16 cellular contexts compared by ENCODE assay signal in genomic region chr3:60703956-60704736, GRCh38.
DNase-seq lines count a peak whose midpoint lies in the region; ATAC-seq and TF ChIP-seq lines count a peak whose summit lies in the region.
"Had no signal": no experiment of that assay in that cellular context is flagged by ENCODE, and none has a peak within 500 bp of the region (broad histone marks: within the 10 kb centered on the region; RNA-seq: fewer than 3 reads in every experiment).

No MANE protein-coding gene starts in this region.

- no peak for TF ChIP-seq CTCF in AG09309 (IDR thresholded peaks at IDR 0.05; ENCODE audit: control insufficient read depth, insufficient read depth, low read depth, low read length, missing control alignments)
- TF ChIP-seq CTCF in HFFc6 (IDR thresholded peaks at IDR 0.05): no peak

- H3K14ac ChIP-seq in mesenchymal stem cell (ENCODE audit: low read length in 2 of 2): no peak overlapping the region

- H3K4me3 Mint-ChIP-seq in HFFc6: no peak overlapping the region; the same call in 1 of the 2 replicates
- H3K4me3 Mint-ChIP-seq: CD4-positive, CD25-positive, alpha-beta regulatory T cell; dendritic cell treated with granulocyte-macrophage colony-stimulating factor and Interleukin-4, amounts not matched to agents 40 ng/mL and 50 ng/mL, for 4 days; naive B cell; T-helper 1 cell treated with Interleukin-12 subunit alpha and Interleukin-12 subunit beta and Interleukin-4 antibody, amounts not matched to agents 30 μg/mL and 1 μg/mL, for 36 hours had no signal

- H3K9ac ChIP-seq in mesenchymal stem cell (ENCODE audit: low read length): no peak overlapping the region

- 33% methylated on average over 3 of the region's 3 CpGs for WGBS in mesenchymal stem cell

- no peak overlapping the region for H2BK12ac ChIP-seq in mesenchymal stem cell (ENCODE audit: low read length in 2 of 2)

- no peak overlapping the region for H3K27ac Mint-ChIP-seq in HFFc6
- H3K27ac Mint-ChIP-seq: CD4-positive, CD25-positive, alpha-beta regulatory T cell; dendritic cell treated with granulocyte-macrophage colony-stimulating factor and Interleukin-4, amounts not matched to agents 40 ng/mL and 50 ng/mL, for 4 days; naive B cell; T-helper 1 cell treated with Interleukin-12 subunit alpha and Interleukin-12 subunit beta and Interleukin-4 antibody, amounts not matched to agents 30 μg/mL and 1 μg/mL, for 36 hours had no signal

- no peaks in the 10 kb centered on the region for H3K27me3 ChIP-seq in mesenchymal stem cell (ENCODE audit: control insufficient read depth in 1 of 2, insufficient read depth in 1 of 2, low read length in 2 of 2)
- H3K27me3 ChIP-seq: stomach had no signal

- no peak overlapping the region for H3K4me3 ChIP-seq in AG09309 (ENCODE audit: control insufficient read depth, low read depth, low read length)
- no peak overlapping the region for H3K4me3 ChIP-seq in mesenchymal stem cell (ENCODE audit: insufficient read depth in 1 of 2, low read depth in 1 of 2, low read length in 2 of 2)
- H3K4me3 ChIP-seq: stomach had no signal

- H3K27me3 Mint-ChIP-seq in HFFc6 (ENCODE audit: insufficient read depth): no peaks in the 10 kb centered on the region
- H3K27me3 Mint-ChIP-seq: CD4-positive, CD25-positive, alpha-beta regulatory T cell; dendritic cell treated with granulocyte-macrophage colony-stimulating factor and Interleukin-4, amounts not matched to agents 40 ng/mL and 50 ng/mL, for 4 days; naive B cell had no signal

- no peak overlapping the region for H3K4me2 ChIP-seq in mesenchymal stem cell (ENCODE audit: low read length, poor library complexity, severe bottlenecking)

- H3K9me3 Mint-ChIP-seq in HFFc6: no peaks in the 10 kb centered on the region; the same call in 1 of the 2 replicates
- H3K9me3 Mint-ChIP-seq: dendritic cell treated with granulocyte-macrophage colony-stimulating factor and Interleukin-4, amounts not matched to agents 40 ng/mL and 50 ng/mL, for 4 days; naive B cell; T-helper 1 cell treated with Interleukin-12 subunit alpha and Interleukin-12 subunit beta and Interleukin-4 antibody, amounts not matched to agents 30 μg/mL and 1 μg/mL, for 36 hours had no signal

- no peak overlapping the region for H2AFZ ChIP-seq in mesenchymal stem cell (ENCODE audit: low read depth, low read length)

- no peak overlapping the region for H4K8ac ChIP-seq in mesenchymal stem cell (ENCODE audit: low read length)

- no peaks in the 10 kb centered on the region for H3K36me3 ChIP-seq in mesenchymal stem cell (ENCODE audit: control insufficient read depth in 1 of 2, insufficient read depth in 2 of 2, low read depth in 1 of 2, low read length in 2 of 2)
- H3K36me3 ChIP-seq: stomach had no signal

- H3K4me1 Mint-ChIP-seq in HFFc6 (ENCODE audit: low read depth): peaks cover 33% of the 10 kb centered on the region
- H3K4me1 Mint-ChIP-seq: CD4-positive, CD25-positive, alpha-beta regulatory T cell; naive B cell had no signal

- H3K18ac ChIP-seq in mesenchymal stem cell (ENCODE audit: low read depth in 1 of 2, low read length in 2 of 2): no peak overlapping the region

- H2BK5ac ChIP-seq in mesenchymal stem cell (ENCODE audit: low read depth, low read length, poor library complexity, severe bottlenecking): no peak overlapping the region

- no peak overlapping the region for H4K91ac ChIP-seq in mesenchymal stem cell (ENCODE audit: low read length)

- H3K23ac ChIP-seq in mesenchymal stem cell (ENCODE audit: low read length in 2 of 2): no peak overlapping the region

- H3K4me1 ChIP-seq in mesenchymal stem cell (ENCODE audit: control insufficient read depth, insufficient read depth, low read depth, low read length): no peaks in the 10 kb centered on the region
- H3K4me1 ChIP-seq: stomach had no signal

- H3K36me3 Mint-ChIP-seq in HFFc6 (ENCODE audit: low read depth): no peaks in the 10 kb centered on the region
- H3K36me3 Mint-ChIP-seq: CD4-positive, CD25-positive, alpha-beta regulatory T cell; naive B cell had no signal

- no peak overlapping the region for H3K27ac ChIP-seq in mesenchymal stem cell (ENCODE audit: low read length, poor library complexity, severe bottlenecking)
- H3K27ac ChIP-seq: stomach had no signal

- H3K9me3 ChIP-seq in mesenchymal stem cell (ENCODE audit: control insufficient read depth, low read length): no peaks in the 10 kb centered on the region
- H3K9me3 ChIP-seq: stomach had no signal

- H3K4ac ChIP-seq in mesenchymal stem cell (ENCODE audit: low read depth in 1 of 2, low read length in 2 of 2): no peak overlapping the region

- no peak for ATAC-seq in GM21515 (IDR thresholded peaks at IDR 0.05; ENCODE audit: unreplicated experiment)

- no peak overlapping the region for H2AK5ac ChIP-seq in mesenchymal stem cell (ENCODE audit: low read length, severe bottlenecking)

- DNase-seq in AG09309 (ENCODE audit: low read depth) (peak; percentile 39), HFFc6 (peak; percentile 47), cerebellar cortex (ENCODE audit: low spot score) (peak; percentile 13), mesenchymal stem cell (peak; percentile 62), NCI-H1105 treated with DMSO at 0.1 percent for 48 hours (lab: John Stamatoyannopoulos, UW) (no peak)
- no peak for DNase-seq in activated naive CD4-positive, alpha-beta T cell treated with Interleukin-2 at 50 U/mL for 16 hours
- no peak for DNase-seq in activated effector memory CD4-positive, alpha-beta T cell treated with anti-CD3 and anti-CD28 coated beads, Interleukin-2, amount 50 U/mL, for 16 hours
- DNase-seq: activated gamma-delta T cell treated with Interleukin-2 at 50 U/mL for 16 hours; CD4-positive, CD25-positive, alpha-beta regulatory T cell; H7; hypothalamus; naive B cell; stomach had no signal

- H2BK120ac ChIP-seq in mesenchymal stem cell (ENCODE audit: low read depth, low read length): no peak overlapping the region

- H2BK15ac ChIP-seq in mesenchymal stem cell (ENCODE audit: low read depth, poor library complexity, severe bottlenecking): no peak overlapping the region

- no peaks in the 10 kb centered on the region for H3K79me1 ChIP-seq in mesenchymal stem cell (replicated peaks; ENCODE audit: low read length, poor library complexity, severe bottlenecking)

Comparison
In these comparisons a context has a peak if more than half of its experiments do, and no peak if none do; other contexts are left out.
1. DNase-seq: peak in AG09309 (single experiment), HFFc6 (single experiment), cerebellar cortex (single experiment) and mesenchymal stem cell (single experiment); none in NCI-H1105 treated with DMSO at 0.1 percent for 48 hours (single experiment), activated naive CD4-positive, alpha-beta T cell treated with Interleukin-2 at 50 U/mL for 16 hours (single experiment) and activated effector memory CD4-positive, alpha-beta T cell treated with anti-CD3 and anti-CD28 coated beads, Interleukin-2, amount 50 U/mL, for 16 hours (single experiment).